8 cellular contexts compared by ENCODE assay signal in genomic region chr4:185811509-185812364, GRCh38. TPM values are rescaled to one million over a fixed set of nuclear protein-coding genes. Genes with fewer than 3 reads are reported as not detected.
DNase-seq lines count a peak whose midpoint lies in the region; ATAC-seq and TF ChIP-seq lines count a peak whose summit lies in the region.

SORBS2 (minus strand) TSS chr4:185812194; CDS start chr4:185690571, 121,623 bp downstream.

- H3K27ac ChIP-seq in WERI-Rb-1 (peak within 1 kb of the TSS; percentile 67), prostate gland (peak within 1 kb of the TSS; percentile 67 to 74)

- no peaks in the 10 kb centered on the region for H3K4me1 ChIP-seq in prostate gland (replicated peaks)

- H3K4me3 ChIP-seq in GM06990 (replicated peaks; ENCODE audit: low read depth, low read length), result peak within 1 kb of the TSS; percentile 51
- H3K4me3 ChIP-seq in WERI-Rb-1 (ENCODE audit: low read depth, low read length), result peak within 1 kb of the TSS; percentile 61
- peak within 1 kb of the TSS; percentile 35 to 42 for H3K4me3 ChIP-seq in prostate gland

- peak; percentile 92 for ATAC-seq in GM21825 (IDR thresholded peaks at IDR 0.05; ENCODE audit: unreplicated experiment)

- WGBS in prostate gland, result 41% methylated on average over 20 of the region's 20 CpGs

- intact Hi-C loops in cardiac septum (cut with DNase I), result no loop called here
- intact Hi-C loops in prostate gland (cut with DNase I), result loop anchor here (10.0 kb wide), 2 partner anchors 157 to 213 kb away; no protein-coding TSS in a partner anchor

- no peaks in the 10 kb centered on the region for H3K27me3 ChIP-seq in GM06990 (replicated peaks; ENCODE audit: control insufficient read depth, insufficient read depth, low read length)
- H3K27me3 ChIP-seq in WERI-Rb-1 (ENCODE audit: insufficient read depth, low read depth, severe bottlenecking), result no peaks in the 10 kb centered on the region
- no peaks in the 10 kb centered on the region for H3K27me3 ChIP-seq in prostate gland (replicated peaks; ENCODE audit: insufficient read depth)

- TF ChIP-seq POLR2A in prostate gland (IDR thresholded peaks at IDR 0.05), result peak; percentile 21

- H3K9me3 ChIP-seq in WERI-Rb-1 (ENCODE audit: severe bottlenecking), result no peaks in the 10 kb centered on the region
- H3K9me3 ChIP-seq in prostate gland, result no peaks in the 10 kb centered on the region

- DNase-seq in GM06990 (ENCODE audit: extremely low read depth, insufficient read length), result peak; percentile 77
- peak; percentile 47 for DNase-seq in LoVo (ENCODE audit: low spot score)
- DNase-seq in WERI-Rb-1, result peak; percentile 79
- DNase-seq in cardiac septum (ENCODE audit: low spot score), result no peak
- peak; percentile 76 for DNase-seq in prostate gland (ENCODE audit: low spot score)
- DNase-seq in activated gamma-delta T cell (lab: John Stamatoyannopoulos, UW), result no peak
- DNase-seq in DMS114 treated with DMSO at 0.1 percent for 48 hours (lab: John Stamatoyannopoulos, UW; ENCODE audit: unreplicated experiment), result no peak

- no peaks in the 10 kb centered on the region for H3K36me3 ChIP-seq in GM06990 (ENCODE audit: control insufficient read depth, insufficient read depth, low read length)
- no peaks in the 10 kb centered on the region for H3K36me3 ChIP-seq in WERI-Rb-1
- no peaks in the 10 kb centered on the region for H3K36me3 ChIP-seq in prostate gland

- TF ChIP-seq CTCF in GM06990 (IDR thresholded peaks at IDR 0.05; ENCODE audit: insufficient read depth, low read length, poor library complexity, severe bottlenecking) (no peak), WERI-Rb-1 (IDR thresholded peaks at IDR 0.05; ENCODE audit: low read depth, low read length) (no peak), prostate gland (IDR thresholded peaks at IDR 0.05) (no peak)

RNA-seq across cellular contexts. Expression of gene SORBS2, which starts in this region (rescaled TPM):
- 1,779 TPM for total RNA-seq in cardiac septum
- total RNA-seq in prostate gland, result 100 to 1,000 TPM; 175 to 242 TPM

Comparison
In these comparisons a context has a peak if more than half of its experiments do, and no peak if none do; other contexts are left out.
1. DNase-seq: peak in GM06990 (single experiment), LoVo (single experiment), WERI-Rb-1 (single experiment) and prostate gland (single experiment); none in cardiac septum (single experiment), activated gamma-delta T cell (single experiment) and DMS114 treated with DMSO at 0.1 percent for 48 hours (single experiment).
2. Peak in every context shown above with its lines, with median percentiles within 50 percentile points of each other: H3K4me3 ChIP-seq.